Comparison of ENCODE assay signal across 1 cellular context in genomic region chr4:113447695-113448265, GRCh38.
TF ChIP-seq lines count a peak whose summit lies in the region.

No MANE protein-coding gene starts in this region.

TF ChIP-seq in WTC11, 78 proteins besides CTCF, POLR2A, EP300 and RAD21 (continued from another document):
- TF ChIP-seq ATF6 (CRISPR knock-in tag; IDR thresholded peaks at IDR 0.05) = no peak
- no peak for TF ChIP-seq E2F5 (CRISPR knock-in tag; IDR thresholded peaks at IDR 0.05)
- TF ChIP-seq SOX15 (CRISPR knock-in tag; IDR thresholded peaks at IDR 0.05) = no peak
